18 cellular contexts compared by ENCODE assay signal in the genomic region with DNA sequence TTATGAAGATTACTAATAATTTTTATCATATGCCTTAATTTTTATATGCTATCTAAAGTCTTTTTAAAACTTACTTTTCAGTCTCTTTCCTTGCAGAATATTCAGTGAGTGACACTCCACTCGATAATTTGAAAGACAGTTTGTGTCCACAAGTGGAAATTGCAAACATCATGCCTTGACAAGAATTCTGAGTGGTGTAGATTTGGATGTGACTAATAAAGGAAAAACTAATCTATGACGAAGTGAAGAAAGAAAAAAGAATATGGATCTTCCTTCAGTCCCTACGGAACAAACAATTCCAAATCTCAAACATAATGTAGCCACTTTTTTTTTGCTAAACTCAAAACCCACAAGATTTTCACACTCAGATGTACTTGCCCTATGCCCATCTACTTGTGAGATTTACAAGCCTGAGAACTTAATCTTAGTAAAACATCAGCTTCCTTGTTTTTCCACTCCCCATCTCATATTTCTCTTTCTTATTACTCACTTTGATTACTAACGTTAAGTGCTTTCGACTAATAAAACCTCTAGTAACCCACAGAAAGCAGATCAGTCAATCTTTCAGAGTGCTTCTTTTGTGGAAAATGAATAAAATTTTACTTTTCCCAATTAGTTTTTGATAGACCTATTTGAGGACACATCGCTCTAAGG.
DNase-seq lines count a peak whose midpoint lies in the region; ATAC-seq, FAIRE-seq and TF ChIP-seq lines count a peak whose summit lies in the region.
"Had no signal": no experiment of that assay in that cellular context is flagged by ENCODE, and none has a peak within 500 bp of the region (broad histone marks: within the 10 kb centered on the region; RNA-seq: fewer than 3 reads in every experiment).

No MANE protein-coding gene starts in this region.

- H3K9me3 Mint-ChIP-seq in osteocyte (ENCODE audit: unreplicated experiment) = no peaks in the 10 kb centered on the region
- peaks cover 15% of the 10 kb centered on the region for H3K9me3 Mint-ChIP-seq in natural killer cell treated with Interleukin-12 subunit alpha and Interleukin-12 subunit beta and Interleukin-15 and Interleukin-18, amount 100 ng/mL, for 72 hours
- H3K9me3 Mint-ChIP-seq: H9 had no signal

- DNase-seq in EL (peak; percentile 12), HEK293T (ENCODE audit: extremely low spot score) (peak; percentile 5), LHCN-M2 (ENCODE audit: low read depth) (peak; percentile 1), bronchial epithelial cell (ENCODE audit: low read depth) (peak; percentile 69), H54 (ENCODE audit: insufficient read length, low spot score) (no peak), osteocyte (ENCODE audit: extremely low spot score, unreplicated experiment) (no peak), caudate nucleus (lab: John Stamatoyannopoulos, UW) (no peak)
- no peak for DNase-seq in natural killer cell treated with Interleukin-12 subunit alpha and Interleukin-12 subunit beta and Interleukin-15 and Interleukin-18, amount 100 ng/mL, for 72 hours (ENCODE audit: low spot score)
- DNase-seq: AML-193; Caco-2; CD4-positive, alpha-beta T cell; GF-D8; GOT3; H9 had no signal

- TF ChIP-seq CTCF in bronchial epithelial cell (IDR thresholded peaks at IDR 0.05; ENCODE audit: insufficient read depth, low read length, severe bottlenecking) = no peak
- no peak for TF ChIP-seq CTCF in osteocyte (IDR thresholded peaks at IDR 0.05)

- H3K36me3 ChIP-seq in bronchial epithelial cell (ENCODE audit: control insufficient read depth, insufficient read depth, low read length) = no peaks in the 10 kb centered on the region

- H3K27ac Mint-ChIP-seq in osteocyte (ENCODE audit: unreplicated experiment) = no peak overlapping the region
- no peak overlapping the region for H3K27ac Mint-ChIP-seq in natural killer cell treated with Interleukin-12 subunit alpha and Interleukin-12 subunit beta and Interleukin-15 and Interleukin-18, amount 100 ng/mL, for 72 hours
- H3K27ac Mint-ChIP-seq: CD4-positive, alpha-beta T cell had no signal

- no peaks in the 10 kb centered on the region for H3K36me3 Mint-ChIP-seq in osteocyte (ENCODE audit: unreplicated experiment)
- H3K36me3 Mint-ChIP-seq in natural killer cell treated with Interleukin-12 subunit alpha and Interleukin-12 subunit beta and Interleukin-15 and Interleukin-18, amount 100 ng/mL, for 72 hours = peaks cover 5% of the 10 kb centered on the region

- no peaks in the 10 kb centered on the region for H3K4me1 Mint-ChIP-seq in osteocyte (ENCODE audit: unreplicated experiment)
- no peaks in the 10 kb centered on the region for H3K4me1 Mint-ChIP-seq in natural killer cell treated with Interleukin-12 subunit alpha and Interleukin-12 subunit beta and Interleukin-15 and Interleukin-18, amount 100 ng/mL, for 72 hours (ENCODE audit: low read depth in 2 of 2)
- H3K4me1 Mint-ChIP-seq: H9 had no signal

- no peaks in the 10 kb centered on the region for H3K27me3 ChIP-seq in bronchial epithelial cell (ENCODE audit: control insufficient read depth, insufficient read depth, low read length)

- FAIRE-seq in bronchial epithelial cell (lab: Jason Lieb, UNC) (no peak), H54 (lab: Jason Lieb, UNC) (no peak)
- FAIRE-seq: A549, D721Med had no signal

- H3K27me3 Mint-ChIP-seq in osteocyte (ENCODE audit: unreplicated experiment) = no peaks in the 10 kb centered on the region
- no peaks in the 10 kb centered on the region for H3K27me3 Mint-ChIP-seq in natural killer cell treated with Interleukin-12 subunit alpha and Interleukin-12 subunit beta and Interleukin-15 and Interleukin-18, amount 100 ng/mL, for 72 hours
- H3K27me3 Mint-ChIP-seq: CD4-positive, alpha-beta T cell had no signal

- ATAC-seq in natural killer cell treated with Interleukin-12 subunit alpha and Interleukin-12 subunit beta and Interleukin-15 and Interleukin-18, amount 100 ng/mL, for 72 hours = no peak
- ATAC-seq: A549 had no signal

- no peak overlapping the region for H3K27ac ChIP-seq in caudate nucleus (ENCODE audit: low read depth, low read length)
- H3K27ac ChIP-seq: 22Rv1, A549, C4-2B had no signal

- CTCF ChIA-PET in HEK293T (lab: Yijun Ruan, JAX) = no interaction called here

- H3K4me3 Mint-ChIP-seq in osteocyte (ENCODE audit: unreplicated experiment) = no peak overlapping the region
- H3K4me3 Mint-ChIP-seq in natural killer cell treated with Interleukin-12 subunit alpha and Interleukin-12 subunit beta and Interleukin-15 and Interleukin-18, amount 100 ng/mL, for 72 hours = no peak overlapping the region
- H3K4me3 Mint-ChIP-seq: CD4-positive, alpha-beta T cell; H9 had no signal

- POLR2A ChIA-PET in HEK293T (lab: Yijun Ruan, JAX) = no interaction called here

- no peak overlapping the region for H3K4me3 ChIP-seq in bronchial epithelial cell (ENCODE audit: low read depth, low read length)
- H3K4me3 ChIP-seq: A549 had no signal

- no peak for TF ChIP-seq POLR2A in H54 (IDR thresholded peaks at IDR 0.05; ENCODE audit: low read depth, low read length)

TF ChIP-seq in HEK293T, 16 proteins besides CTCF, POLR2A, EP300 and RAD21:
- TF ChIP-seq FOXK2 (IDR thresholded peaks at IDR 0.05) (no peak), HDGF (IDR thresholded peaks at IDR 0.05; ENCODE audit: borderline replicate concordance) (no peak), ZNF384 (IDR thresholded peaks at IDR 0.05) (no peak), BHLHE40 (IDR thresholded peaks at IDR 0.05; ENCODE audit: borderline replicate concordance) (no peak), LEF1 (IDR thresholded peaks at IDR 0.05; ENCODE audit: borderline replicate concordance) (no peak), L3MBTL2 (conservative IDR thresholded peaks at IDR 0.05) (no peak), SP1 (IDR thresholded peaks at IDR 0.05) (no peak), NFRKB (IDR thresholded peaks at IDR 0.05) (no peak), CTBP1 (IDR thresholded peaks at IDR 0.05; ENCODE audit: borderline replicate concordance) (no peak), SUZ12 (IDR thresholded peaks at IDR 0.05) (no peak), TARDBP (IDR thresholded peaks at IDR 0.05) (no peak), ARNT (IDR thresholded peaks at IDR 0.05) (no peak), FOXA1 (IDR thresholded peaks at IDR 0.05) (no peak), ELF4 (IDR thresholded peaks at IDR 0.05) (no peak), FOXM1 (IDR thresholded peaks at IDR 0.05; ENCODE audit: borderline replicate concordance) (no peak)
- TF ChIP-seq, protein P1, sequence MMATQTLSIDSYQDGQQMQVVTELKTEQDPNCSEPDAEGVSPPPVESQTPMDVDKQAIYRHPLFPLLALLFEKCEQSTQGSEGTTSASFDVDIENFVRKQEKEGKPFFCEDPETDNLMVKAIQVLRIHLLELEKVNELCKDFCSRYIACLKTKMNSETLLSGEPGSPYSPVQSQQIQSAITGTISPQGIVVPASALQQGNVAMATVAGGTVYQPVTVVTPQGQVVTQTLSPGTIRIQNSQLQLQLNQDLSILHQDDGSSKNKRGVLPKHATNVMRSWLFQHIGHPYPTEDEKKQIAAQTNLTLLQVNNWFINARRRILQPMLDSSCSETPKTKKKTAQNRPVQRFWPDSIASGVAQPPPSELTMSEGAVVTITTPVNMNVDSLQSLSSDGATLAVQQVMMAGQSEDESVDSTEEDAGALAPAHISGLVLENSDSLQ (IDR thresholded peaks at IDR 0.05) = no peak
TF ChIP-seq in HEK293T: peak in this region for 0.

Comparison
In these comparisons a context has a peak if more than half of its experiments do, and no peak if none do; other contexts are left out.
1. DNase-seq: peak in EL (single experiment), HEK293T (single experiment), LHCN-M2 (single experiment) and bronchial epithelial cell (single experiment); none in H54 (single experiment), osteocyte (single experiment), caudate nucleus (0 of 61) and natural killer cell treated with Interleukin-12 subunit alpha and Interleukin-12 subunit beta and Interleukin-15 and Interleukin-18, amount 100 ng/mL, for 72 hours (single experiment).